ENCODE assay signal across 17 cellular contexts in the genomic region with DNA sequence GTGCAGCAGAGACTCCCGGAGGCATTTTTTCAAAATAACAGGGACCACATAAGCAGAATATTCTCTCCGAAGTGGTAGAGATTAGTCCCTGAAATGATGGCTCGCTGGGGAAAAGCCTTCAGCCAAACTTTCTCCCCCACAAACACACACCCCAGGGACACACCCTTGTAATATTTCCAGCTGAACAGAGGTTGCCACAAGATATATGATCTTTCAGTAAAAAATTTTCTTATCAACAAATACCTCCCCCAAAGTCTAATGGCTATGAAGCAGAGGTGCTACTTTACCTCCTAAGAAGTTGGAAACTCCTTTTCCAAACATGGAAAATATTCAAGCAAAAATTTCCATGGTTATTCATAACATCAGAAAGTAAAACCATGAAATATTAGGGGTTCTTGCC.
DNase-seq lines count a peak whose midpoint lies in the region; ATAC-seq, FAIRE-seq and TF ChIP-seq lines count a peak whose summit lies in the region.
"Had no signal": no experiment of that assay in that cellular context is flagged by ENCODE, and none has a peak within 500 bp of the region (broad histone marks: within the 10 kb centered on the region; RNA-seq: fewer than 3 reads in every experiment).

No MANE protein-coding gene starts in this region.

- H3K4me3 Mint-ChIP-seq in GM23338 = no peak overlapping the region
- H3K4me3 Mint-ChIP-seq: CD4-positive, alpha-beta memory T cell; H9 had no signal

- no peak overlapping the region for H4K8ac ChIP-seq in H1 (ENCODE audit: extremely low read depth, insufficient read depth, low read length)
- no peak overlapping the region for H4K8ac ChIP-seq in trophoblast cell (ENCODE audit: low read depth, low read length)

- H3K27me3 ChIP-seq in GM23338 (ENCODE audit: insufficient read depth) (no peaks in the 10 kb centered on the region), H1 (replicated peaks in 1 of 4; ENCODE audit: control insufficient read depth in 3 of 4, extremely low read depth in 1 of 4, insufficient read depth in 3 of 4, low read length in 3 of 4) (peaks cover 0 to 1% (median 0%) of the 10 kb centered on the region in 4 experiments; a peak in 1 of 7 replicates), trophoblast cell (ENCODE audit: insufficient read depth, low read length) (no peaks in the 10 kb centered on the region)

- H3K23ac ChIP-seq in H1 (ENCODE audit: insufficient read length) = no peak overlapping the region
- H3K23ac ChIP-seq in trophoblast cell (ENCODE audit: low read length) = no peak overlapping the region

- no peak overlapping the region for H2BK20ac ChIP-seq in H1 (ENCODE audit: low read length)

- H3K4me1 Mint-ChIP-seq in GM23338 = no peaks in the 10 kb centered on the region
- H3K4me1 Mint-ChIP-seq: CD4-positive, alpha-beta memory T cell had no signal

- H3K27ac ChIP-seq in GM23338 (ENCODE audit: low read depth) (no peak overlapping the region), H1 (ENCODE audit: low read depth, low read length) (no peak overlapping the region), trophoblast cell (ENCODE audit: low read depth, low read length) (no peak overlapping the region)

- 0 out of 4 replicates have a peak, but pooled peaks of 1 of the 2 experiments have one; percentile 14 for TF ChIP-seq CTCF in GM23338 (conservative IDR thresholded peaks at IDR 0.05; ENCODE audit: low read depth in 2 of 2)
- no peak for TF ChIP-seq CTCF in H1 (IDR thresholded peaks at IDR 0.05; ENCODE audit: control extremely low read depth in 1 of 3, insufficient read depth in 1 of 3, low read depth in 1 of 3, low read length in 3 of 3)

- H3K4me2 ChIP-seq in GM23338 (no peak overlapping the region), H1 (ENCODE audit: insufficient read depth in 1 of 2, low read depth in 2 of 2, low read length in 2 of 2) (no peak overlapping the region), trophoblast cell (ENCODE audit: low read length) (no peak overlapping the region)

- intact Hi-C loops in left colon (cut with DNase I, micrococcal nuclease) = no loop called here

- no peaks in the 10 kb centered on the region for H3K9me2 ChIP-seq in GM23338 (ENCODE audit: insufficient read depth)

- H2BK5ac ChIP-seq in H1 (ENCODE audit: low read depth, low read length) = no peak overlapping the region
- no peak overlapping the region for H2BK5ac ChIP-seq in trophoblast cell (ENCODE audit: low read depth, low read length, poor library complexity)

- no peaks in the 10 kb centered on the region for H3K36me3 ChIP-seq in GM23338 (ENCODE audit: insufficient read depth)
- no peaks in the 10 kb centered on the region for H3K36me3 ChIP-seq in H1 (ENCODE audit: control insufficient read depth in 2 of 4, insufficient read depth in 4 of 4, low read length in 3 of 4)
- H3K36me3 ChIP-seq in trophoblast cell (ENCODE audit: control insufficient read depth in 1 of 2, insufficient read depth in 2 of 2, low read length in 2 of 2) = no peaks in the 10 kb centered on the region

- no peak overlapping the region for H2BK15ac ChIP-seq in H1 (ENCODE audit: low read length)

- peaks cover 2% of the 10 kb centered on the region for H3K27me3 Mint-ChIP-seq in GM23338 (ENCODE audit: insufficient read depth, low read depth, poor library complexity)

- peak; percentile 19 for FAIRE-seq in H1 (lab: Jason Lieb, UNC)
- FAIRE-seq: GM12891, GM18507 had no signal

- H4K12ac ChIP-seq in trophoblast cell (ENCODE audit: low read depth, low read length) = no peak overlapping the region

- H3K4me1 ChIP-seq in GM23338 (ENCODE audit: insufficient read depth) = no peaks in the 10 kb centered on the region
- no peaks in the 10 kb centered on the region for H3K4me1 ChIP-seq in H1 (replicated peaks in 1 of 4; ENCODE audit: control insufficient read depth in 3 of 4, insufficient read depth in 4 of 4, low read length in 3 of 4)
- H3K4me1 ChIP-seq in trophoblast cell (ENCODE audit: control insufficient read depth in 1 of 2, insufficient read depth in 2 of 2, low read length in 2 of 2) = peaks cover 0 to 2% of the 10 kb centered on the region in 2 experiments

- no peaks in the 10 kb centered on the region for H3K79me1 ChIP-seq in H1 (ENCODE audit: low read depth, low read length)
- H3K79me1 ChIP-seq in trophoblast cell (ENCODE audit: low read length) = no peaks in the 10 kb centered on the region

- H3K23me2 ChIP-seq in H1 (ENCODE audit: low read depth, low read length) = no peaks in the 10 kb centered on the region

- no peak overlapping the region for H3K56ac ChIP-seq in H1 (replicated peaks; ENCODE audit: insufficient read length, low read depth, low read length)

- H3K9me3 Mint-ChIP-seq in GM23338 = no peaks in the 10 kb centered on the region
- H3K9me3 Mint-ChIP-seq: H9 had no signal

- H2BK12ac ChIP-seq in H1 (ENCODE audit: low read depth, low read length) = no peak overlapping the region
- no peak overlapping the region for H2BK12ac ChIP-seq in trophoblast cell (ENCODE audit: low read length)

- H3K27ac Mint-ChIP-seq in GM23338 = no peak overlapping the region
- H3K27ac Mint-ChIP-seq: CD4-positive, alpha-beta memory T cell; H9 had no signal

- H3K9ac ChIP-seq in H1 (replicated peaks in 1 of 4; ENCODE audit: extremely low read depth in 1 of 4, low read depth in 3 of 4, low read length in 3 of 4) = no peak overlapping the region
- no peak overlapping the region for H3K9ac ChIP-seq in trophoblast cell (ENCODE audit: low read length)

- no peak overlapping the region for H3K4ac ChIP-seq in H1 (replicated peaks; ENCODE audit: insufficient read length, low read depth, low read length)
- no peak overlapping the region for H3K4ac ChIP-seq in trophoblast cell (ENCODE audit: low read depth, low read length)

- no peaks in the 10 kb centered on the region for H4K20me1 ChIP-seq in GM23338 (replicated peaks; ENCODE audit: insufficient read depth)
- no peaks in the 10 kb centered on the region for H4K20me1 ChIP-seq in H1 (replicated peaks in 1 of 2; ENCODE audit: control insufficient read depth in 1 of 2, insufficient read depth in 2 of 2, low read length in 2 of 2)

- POLR2A ChIA-PET in H1 (lab: Charles Lee; ENCODE audit: partially characterized antibody) = no interaction called here

- H3K79me2 ChIP-seq in GM23338 (replicated peaks; ENCODE audit: insufficient read depth) = no peaks in the 10 kb centered on the region
- no peaks in the 10 kb centered on the region for H3K79me2 ChIP-seq in H1 (ENCODE audit: control insufficient read depth in 1 of 2, insufficient read depth in 2 of 2, low read length in 2 of 2)
- no peaks in the 10 kb centered on the region for H3K79me2 ChIP-seq in trophoblast cell (ENCODE audit: control insufficient read depth, insufficient read depth, low read length, poor library complexity)

- TF ChIP-seq RAD21 in H1 (IDR thresholded peaks at IDR 0.05 in 1 of 2, conservative IDR thresholded peaks at IDR 0.05 in 1 of 2; ENCODE audit: low read depth in 2 of 2, low read length in 2 of 2) = no peak; a peak in 1 of 4 replicates

- no peak for ATAC-seq in GM23338
- ATAC-seq in left colon = no peak
- ATAC-seq: HCT116 had no signal

- no peak for TF ChIP-seq POLR2A in H1 (IDR thresholded peaks at IDR 0.05; ENCODE audit: control extremely low read depth in 1 of 2, low read depth in 2 of 2, low read length in 2 of 2)

- no peaks in the 10 kb centered on the region for H3K36me3 Mint-ChIP-seq in GM23338 (ENCODE audit: low read depth)
- H3K36me3 Mint-ChIP-seq: CD4-positive, alpha-beta memory T cell had no signal

- H2AFZ ChIP-seq in GM23338 (0 out of 2 replicates have a peak overlapping the region, but pooled peaks have one; percentile 24), H1 (ENCODE audit: low read length) (no peak overlapping the region), trophoblast cell (ENCODE audit: insufficient read depth, low read length, poor library complexity) (no peak overlapping the region)

- H3K14ac ChIP-seq in H1 (ENCODE audit: insufficient read length) (no peak overlapping the region), trophoblast cell (ENCODE audit: low read length) (no peak overlapping the region)

- CTCF ChIA-PET in H1 (lab: Charles Lee; ENCODE audit: partially characterized antibody) = interaction anchor here (1.4 kb wide), 2 partner anchors 11 to 662 kb away, joined by 3 read pairs; no protein-coding TSS in a partner anchor

- WGBS in H1 (ENCODE audit: extremely low coverage in 1 of 2, insufficient coverage in 1 of 2, insufficient read length in 1 of 2, insufficient replicate concordance in 2 of 2, low coverage in 1 of 2, low lambda C conversion rate in 2 of 2, missing lambda C conversion rate in 1 of 2), 2 experiments = 89% methylated on average over 3 of the region's 3 CpGs; no CpG with 5 or more reads in 1 of the 2 experiments
- no CpG with 5 or more reads among the region's 3 CpGs for WGBS in trophoblast cell (ENCODE audit: extremely low coverage, insufficient coverage, insufficient read length)

- H4K91ac ChIP-seq in H1 (replicated peaks; ENCODE audit: insufficient read length, low read length) (no peak overlapping the region), trophoblast cell (ENCODE audit: low read depth, low read length) (no peak overlapping the region)

- TF ChIP-seq EP300 in H1 (IDR thresholded peaks at IDR 0.05; ENCODE audit: borderline replicate concordance in 1 of 2, low read depth in 2 of 2, low read length in 2 of 2) = no peak

- DNase-seq in GM23338 (ENCODE audit: low spot score) (no peak), NCI-H226 (peak; percentile 86), H1 (ENCODE audit: low read depth in 1 of 2, low spot score in 2 of 2) (no peak), trophoblast cell (no peak), NCI-H1417 treated with DMSO at 0.1 percent for 48 hours (lab: John Stamatoyannopoulos, UW) (no peak), left colon (no peak)
- DNase-seq in activated CD4-positive, alpha-beta T cell treated with anti-CD3 and anti-CD28 coated beads for 48 hours = no peak
- DNase-seq: Calu3; CD4-positive, alpha-beta memory T cell; COR-L47; DMS53; DMS79 treated with DMSO at 0.1 percent for 48 hours; GF-D8; H9 had no signal

- H2BK120ac ChIP-seq in H1 (replicated peaks; ENCODE audit: low read depth, low read length) = no peak overlapping the region
- peak overlapping the region; percentile 43 for H2BK120ac ChIP-seq in trophoblast cell (ENCODE audit: insufficient read depth, low read length, poor library complexity)

- no peaks in the 10 kb centered on the region for H3K9me3 ChIP-seq in H1 (ENCODE audit: insufficient read depth in 2 of 2, low read depth in 1 of 2, low read length in 1 of 2)
- H3K9me3 ChIP-seq in trophoblast cell (ENCODE audit: insufficient read depth, low read depth, low read length) = no peaks in the 10 kb centered on the region

- H2AK5ac ChIP-seq in H1 (ENCODE audit: low read depth, low read length) (no peak overlapping the region), trophoblast cell (ENCODE audit: low read length) (no peak overlapping the region)

- no peaks in the 10 kb centered on the region for H3F3A ChIP-seq in GM23338 (replicated peaks; ENCODE audit: low read depth)

- H3K18ac ChIP-seq in H1 (ENCODE audit: extremely low read depth, low read length) (no peak overlapping the region), trophoblast cell (ENCODE audit: low read length) (no peak overlapping the region)

- H4K5ac ChIP-seq in H1 (ENCODE audit: insufficient read length, low read depth, low read length) = no peak overlapping the region

- H3K4me3 ChIP-seq in GM23338 (no peak overlapping the region), H1 (ENCODE audit: extremely low read depth in 1 of 4, insufficient read depth in 2 of 4, low read depth in 3 of 4, low read length in 4 of 4) (no peak overlapping the region), trophoblast cell (ENCODE audit: low read depth, low read length) (no peak overlapping the region)
